25 cellular contexts compared by ENCODE assay signal in genomic region chr2:75310915-75311314, GRCh38.
DNase-seq lines count a peak whose midpoint lies in the region; ATAC-seq, FAIRE-seq and TF ChIP-seq lines count a peak whose summit lies in the region.
"Had no signal": no experiment of that assay in that cellular context is flagged by ENCODE, and none has a peak within 500 bp of the region (broad histone marks: within the 10 kb centered on the region; RNA-seq: fewer than 3 reads in every experiment).

No MANE protein-coding gene starts in this region.

- DNase-seq in A172 (ENCODE audit: low spot score) (peak; percentile 41), H54 (ENCODE audit: insufficient read length, low spot score) (no peak), RWPE2 (ENCODE audit: low spot score) (no peak), fibroblast of gingiva (ENCODE audit: low read depth) (peak; percentile 16), Right ventricle myocardium inferior (ENCODE audit: missing footprints) (no peak)
- DNase-seq in activated CD4-positive, alpha-beta T cell treated with anti-CD3 and anti-CD28 coated beads, Interleukin-2, amount 50 U/mL, for 48 hours = no peak
- DNase-seq: 8988T; CD4-positive, CD25-positive, alpha-beta regulatory T cell; DMS79 treated with DMSO at 0.1 percent for 48 hours; effector CD8-positive, alpha-beta T cell; KG1; left cardiac atrium; mucosa of descending colon; NCI-H1105 treated with DMSO at 0.1 percent for 48 hours; NK-92 treated with Interleukin-12 subunit alpha and Interleukin-12 subunit beta, amount 100 ng/mL, for 24 hours; retina; SIG-M5; stimulated activated CD4-positive, alpha-beta T cell treated with anti-CD3 and anti-CD28 coated beads, Interleukin-15, amount 100 ng/mL, for 24 hours; stimulated activated naive CD4-positive, alpha-beta T cell treated with Interleukin-2 at 50 U/mL for 16 hours; T-helper 17 cell; transverse colon had no signal

- no peak overlapping the region for H3K27ac ChIP-seq in RWPE2 (ENCODE audit: poor library complexity, severe bottlenecking)
- H3K27ac ChIP-seq: neutrophil, transverse colon had no signal

- peaks cover 6% of the 10 kb centered on the region for H3K4me1 ChIP-seq in RWPE2 (ENCODE audit: insufficient read depth, poor library complexity, severe bottlenecking)
- H3K4me1 ChIP-seq: transverse colon had no signal

- no peak for TF ChIP-seq CTCF in RWPE2 (IDR thresholded peaks at IDR 0.05; ENCODE audit: poor library complexity, severe bottlenecking)

- peak; percentile 70 for FAIRE-seq in H54 (lab: Jason Lieb, UNC)

- H3K9me3 ChIP-seq in RWPE2 (ENCODE audit: severe bottlenecking) = no peaks in the 10 kb centered on the region
- H3K9me3 ChIP-seq: mucosa of descending colon, neutrophil, transverse colon had no signal

- no peaks in the 10 kb centered on the region for H3K36me3 ChIP-seq in RWPE2 (ENCODE audit: low read depth)
- H3K36me3 ChIP-seq: neutrophil, transverse colon had no signal

- no peaks in the 10 kb centered on the region for H3K27me3 ChIP-seq in RWPE2 (ENCODE audit: insufficient read depth, poor library complexity, severe bottlenecking)
- H3K27me3 ChIP-seq: neutrophil, transverse colon had no signal

- intact Hi-C loops in Right ventricle myocardium inferior (cut with DNase I) = no loop called here

- no peak for TF ChIP-seq POLR2A in H54 (IDR thresholded peaks at IDR 0.05; ENCODE audit: low read depth, low read length)

- H3K4me3 ChIP-seq in RWPE2 (ENCODE audit: severe bottlenecking) = no peak overlapping the region
- H3K4me3 ChIP-seq: mucosa of descending colon, transverse colon had no signal

- ATAC-seq in RWPE2 (ENCODE audit: low read depth) = 0 out of 3 replicates have a peak, but pooled peaks have one; percentile 42
- no peak for ATAC-seq in HG03521 (IDR thresholded peaks at IDR 0.05; ENCODE audit: unreplicated experiment)
- no peak for ATAC-seq in GM18867 (IDR thresholded peaks at IDR 0.05; ENCODE audit: unreplicated experiment)
- no peak for ATAC-seq in Right ventricle myocardium inferior
- ATAC-seq: activated CD4-positive, CD25-positive, alpha-beta regulatory T cell treated with anti-CD3 and anti-CD28 coated beads, Interleukin-2, amount 50 U/mL, for 24 hours; left cardiac atrium; mucosa of descending colon; T-helper 17 cell had no signal

Comparison
In these comparisons a context has a peak if more than half of its experiments do, and no peak if none do; other contexts are left out.
1. DNase-seq: peak in A172 (single experiment) and fibroblast of gingiva (single experiment); none in H54 (single experiment), RWPE2 (single experiment), activated CD4-positive, alpha-beta T cell treated with anti-CD3 and anti-CD28 coated beads, Interleukin-2, amount 50 U/mL, for 48 hours (0 of 2) and Right ventricle myocardium inferior (single experiment).